Comparison of ENCODE assay signal across 8 cellular contexts in the genomic region with DNA sequence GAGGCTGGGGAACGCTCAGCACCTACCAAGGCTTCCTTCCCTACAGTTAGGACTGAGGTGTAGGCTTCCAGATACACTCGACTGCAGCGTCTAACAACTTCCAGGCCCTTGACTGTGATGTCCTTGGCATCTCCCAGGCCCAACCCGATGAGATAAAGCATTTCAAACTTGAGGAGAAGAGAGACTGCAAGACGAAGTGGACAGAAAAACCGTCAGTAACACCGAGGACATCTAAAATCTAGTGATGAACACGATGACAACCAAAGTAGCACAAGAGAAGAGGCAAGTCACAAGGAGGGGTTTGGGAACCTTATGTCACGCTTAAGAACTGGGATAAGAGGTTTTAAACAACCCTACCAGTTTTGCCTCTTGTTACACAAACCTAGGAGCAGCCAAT. TPM values are rescaled to one million over a fixed set of nuclear protein-coding genes. Genes with fewer than 3 reads are reported as not detected.
DNase-seq lines count a peak whose midpoint lies in the region; ATAC-seq, FAIRE-seq and TF ChIP-seq lines count a peak whose summit lies in the region.

No MANE protein-coding gene starts in this region.

- peaks cover 87% of the 10 kb centered on the region for H3K4me1 Mint-ChIP-seq in CD8-positive, alpha-beta T cell (ENCODE audit: low read depth)

- H3K79me2 ChIP-seq in neural cell (replicated peaks; ENCODE audit: insufficient read depth, low read length): peaks cover 19% of the 10 kb centered on the region

- intact Hi-C loops in CD8-positive, alpha-beta T cell (cut with DNase I, micrococcal nuclease): loop anchor here (1.0 to 10.0 kb wide), 10 partner anchors 20 to 673 kb away; partner anchors contain the start of genes CDC14A (in 1 of the 2) and SLC30A7 (in 1 of the 2)
- intact Hi-C loops in esophagus muscularis mucosa (cut with DNase I): loop anchor here (5.0 kb wide), 1 partner anchor 212 kb away; the partner anchor contains the start of gene S1PR1

- H3K36me3 Mint-ChIP-seq in CD8-positive, alpha-beta T cell: peaks cover 48% of the 10 kb centered on the region

- no peaks in the 10 kb centered on the region for H3K27me3 ChIP-seq in CD8-positive, alpha-beta T cell (ENCODE audit: insufficient read depth, low read length)
- H3K27me3 ChIP-seq in esophagus muscularis mucosa (no peaks in the 10 kb centered on the region), neural cell (ENCODE audit: insufficient read depth, low read depth, low read length) (no peaks in the 10 kb centered on the region)

- peak in 5 of 7 experiments; percentile 6 to 62 (median 19) for DNase-seq in CD8-positive, alpha-beta T cell
- DNase-seq in activated CD4-positive, alpha-beta T cell treated with anti-CD3 and anti-CD28 coated beads for 48 hours: peak; percentile 16
- no peak for DNase-seq in esophagus muscularis mucosa (ENCODE audit: extremely low spot score)
- no peak for DNase-seq in D721Med (ENCODE audit: insufficient read length, low spot score)
- DNase-seq in epidermal melanocyte (ENCODE audit: insufficient read length, low spot score): no peak

- TF ChIP-seq RAD21 in neural cell (conservative IDR thresholded peaks at IDR 0.05): no peak

- H3K9ac ChIP-seq in neural cell (ENCODE audit: low read length): peak overlapping the region; percentile 75

- H3K4me2 ChIP-seq in neural cell (ENCODE audit: low read length): peak overlapping the region; percentile 76

- peak overlapping the region; percentile 75 for H3K4me3 ChIP-seq in CD8-positive, alpha-beta T cell (ENCODE audit: low read depth, low read length)
- H3K4me3 ChIP-seq in esophagus muscularis mucosa (peak overlapping the region; percentile 69 to 84 (median 72)), neural cell (ENCODE audit: low read length) (peak overlapping the region; percentile 77)

- TF ChIP-seq CTCF in CD8-positive, alpha-beta T cell (IDR thresholded peaks at IDR 0.05): no peak
- no peak for TF ChIP-seq CTCF in esophagus muscularis mucosa (IDR thresholded peaks at IDR 0.05)
- no peak for TF ChIP-seq CTCF in neural cell (IDR thresholded peaks at IDR 0.05; ENCODE audit: poor library complexity, severe bottlenecking)
- no peak for TF ChIP-seq CTCF in D721Med (IDR thresholded peaks at IDR 0.05; ENCODE audit: insufficient read depth, missing control alignments)

- H4K20me1 ChIP-seq in neural cell (ENCODE audit: insufficient read depth): no peaks in the 10 kb centered on the region

- H2AFZ ChIP-seq in neural cell (ENCODE audit: low read depth, low read length): peak overlapping the region; percentile 67

- FAIRE-seq in D721Med (lab: Jason Lieb, UNC): no peak

- H3F3A ChIP-seq in neural cell (ENCODE audit: insufficient read depth, low read length, poor library complexity, severe bottlenecking): no peaks in the 10 kb centered on the region

- peak overlapping the region; percentile 98 for H3K27ac Mint-ChIP-seq in CD8-positive, alpha-beta T cell

- H3K4me1 ChIP-seq in CD8-positive, alpha-beta T cell (ENCODE audit: insufficient read depth, low read length): peaks cover 52% of the 10 kb centered on the region
- H3K4me1 ChIP-seq in esophagus muscularis mucosa: peaks cover 13 to 27% (median 22%) of the 10 kb centered on the region in 4 donors

- peak; percentile 34 for ATAC-seq in CD8-positive, alpha-beta T cell
- ATAC-seq in GM21360 (IDR thresholded peaks at IDR 0.05; ENCODE audit: unreplicated experiment) (peak; percentile 34), HG03521 (IDR thresholded peaks at IDR 0.05; ENCODE audit: unreplicated experiment) (peak; percentile 22)

- peak overlapping the region; percentile 90 for H3K4me3 Mint-ChIP-seq in CD8-positive, alpha-beta T cell

- no peaks in the 10 kb centered on the region for H3K27me3 Mint-ChIP-seq in CD8-positive, alpha-beta T cell (ENCODE audit: low read depth)

- CTCF ChIA-PET in CD8-positive, alpha-beta T cell (lab: Charles Lee): interaction anchor here (0.6 to 2.3 kb wide), 8 partner anchors 9 to 423 kb away, joined by 3 to 9 read pairs (median 4); no protein-coding TSS in a partner anchor

- peak overlapping the region; percentile 71 for H3K27ac ChIP-seq in CD8-positive, alpha-beta T cell (ENCODE audit: low read depth, low read length)
- H3K27ac ChIP-seq in esophagus muscularis mucosa (replicated peaks in 1 of 4) (peak overlapping the region; percentile 80 to 88 (median 86)), neural cell (ENCODE audit: low read length) (peak overlapping the region; percentile 66)

- H3K9me2 ChIP-seq in neural cell (ENCODE audit: insufficient read depth, low read length): no peaks in the 10 kb centered on the region

- no peaks in the 10 kb centered on the region for H3K36me3 ChIP-seq in CD8-positive, alpha-beta T cell (ENCODE audit: insufficient read depth, low read length)
- H3K36me3 ChIP-seq in esophagus muscularis mucosa (peaks cover 0 to 15% (median 0%) of the 10 kb centered on the region in 4 donors), neural cell (ENCODE audit: insufficient read depth, low read length) (no peaks in the 10 kb centered on the region)

- no peaks in the 10 kb centered on the region for H3K9me3 Mint-ChIP-seq in CD8-positive, alpha-beta T cell

- no peaks in the 10 kb centered on the region for H3K9me3 ChIP-seq in CD8-positive, alpha-beta T cell (ENCODE audit: low read length)
- H3K9me3 ChIP-seq in esophagus muscularis mucosa: no peaks in the 10 kb centered on the region
- no peaks in the 10 kb centered on the region for H3K9me3 ChIP-seq in neural cell (ENCODE audit: low read length)

- TF ChIP-seq POLR2A in esophagus muscularis mucosa (IDR thresholded peaks at IDR 0.05; ENCODE audit: low read depth): no peak

- POLR2A ChIA-PET in CD8-positive, alpha-beta T cell (lab: Charles Lee): interaction anchor here (0.6 to 1.8 kb wide), 6 partner anchors 12 to 214 kb away, joined by 3 to 7 read pairs (median 3); no protein-coding TSS in a partner anchor

- TF ChIP-seq EP300 in esophagus muscularis mucosa (IDR thresholded peaks at IDR 0.05) (no peak), neural cell (conservative IDR thresholded peaks at IDR 0.05; ENCODE audit: poor library complexity, severe bottlenecking) (no peak)

- 2% methylated on average over 9 of the region's 9 CpGs for WGBS in esophagus muscularis mucosa

TF ChIP-seq in neural cell, 6 proteins besides CTCF, POLR2A, EP300 and RAD21:
- TF ChIP-seq POLR2AphosphoS5 (IDR thresholded peaks at IDR 0.05) (no peak), TAF1 (IDR thresholded peaks at IDR 0.05; ENCODE audit: low read depth) (no peak), EZH2 (IDR thresholded peaks at IDR 0.05; ENCODE audit: borderline replicate concordance, insufficient read depth, low read length, poor library complexity, severe bottlenecking) (no peak), SMC3 (conservative IDR thresholded peaks at IDR 0.05; ENCODE audit: poor library complexity) (no peak), MXI1 (conservative IDR thresholded peaks at IDR 0.05; ENCODE audit: poor library complexity, severe bottlenecking) (no peak)
- TF ChIP-seq, protein P1, sequence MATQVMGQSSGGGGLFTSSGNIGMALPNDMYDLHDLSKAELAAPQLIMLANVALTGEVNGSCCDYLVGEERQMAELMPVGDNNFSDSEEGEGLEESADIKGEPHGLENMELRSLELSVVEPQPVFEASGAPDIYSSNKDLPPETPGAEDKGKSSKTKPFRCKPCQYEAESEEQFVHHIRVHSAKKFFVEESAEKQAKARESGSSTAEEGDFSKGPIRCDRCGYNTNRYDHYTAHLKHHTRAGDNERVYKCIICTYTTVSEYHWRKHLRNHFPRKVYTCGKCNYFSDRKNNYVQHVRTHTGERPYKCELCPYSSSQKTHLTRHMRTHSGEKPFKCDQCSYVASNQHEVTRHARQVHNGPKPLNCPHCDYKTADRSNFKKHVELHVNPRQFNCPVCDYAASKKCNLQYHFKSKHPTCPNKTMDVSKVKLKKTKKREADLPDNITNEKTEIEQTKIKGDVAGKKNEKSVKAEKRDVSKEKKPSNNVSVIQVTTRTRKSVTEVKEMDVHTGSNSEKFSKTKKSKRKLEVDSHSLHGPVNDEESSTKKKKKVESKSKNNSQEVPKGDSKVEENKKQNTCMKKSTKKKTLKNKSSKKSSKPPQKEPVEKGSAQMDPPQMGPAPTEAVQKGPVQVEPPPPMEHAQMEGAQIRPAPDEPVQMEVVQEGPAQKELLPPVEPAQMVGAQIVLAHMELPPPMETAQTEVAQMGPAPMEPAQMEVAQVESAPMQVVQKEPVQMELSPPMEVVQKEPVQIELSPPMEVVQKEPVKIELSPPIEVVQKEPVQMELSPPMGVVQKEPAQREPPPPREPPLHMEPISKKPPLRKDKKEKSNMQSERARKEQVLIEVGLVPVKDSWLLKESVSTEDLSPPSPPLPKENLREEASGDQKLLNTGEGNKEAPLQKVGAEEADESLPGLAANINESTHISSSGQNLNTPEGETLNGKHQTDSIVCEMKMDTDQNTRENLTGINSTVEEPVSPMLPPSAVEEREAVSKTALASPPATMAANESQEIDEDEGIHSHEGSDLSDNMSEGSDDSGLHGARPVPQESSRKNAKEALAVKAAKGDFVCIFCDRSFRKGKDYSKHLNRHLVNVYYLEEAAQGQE (IDR thresholded peaks at IDR 0.05; ENCODE audit: borderline replicate concordance): no peak
TF ChIP-seq in neural cell: peak in this region for 0.

RNA-seq across cellular contexts. Expression of gene DPH5, which starts 0.3 kb away (rescaled TPM):
- total RNA-seq in CD8-positive, alpha-beta T cell: 10 to 100 TPM; 32.1 to 40.7 TPM
- total RNA-seq in esophagus muscularis mucosa: 10 to 100 TPM; 12.5 to 18.1 (median 15.1) TPM
- 46.0 and 55.7 TPM in 2 replicates for polyA plus RNA-seq in neural cell
- 29.7 and 34.8 TPM in 2 replicates for polyA minus RNA-seq in neural cell

Comparison
In these comparisons a context has a peak if more than half of its experiments do, and no peak if none do; other contexts are left out.
1. DNase-seq: peak in CD8-positive, alpha-beta T cell (5 of 7) and activated CD4-positive, alpha-beta T cell treated with anti-CD3 and anti-CD28 coated beads for 48 hours (single experiment); none in esophagus muscularis mucosa (single experiment), D721Med (single experiment) and epidermal melanocyte (single experiment).
2. Peak in every context shown above with its lines, with median percentiles within 50 percentile points of each other: ATAC-seq, H3K27ac ChIP-seq and H3K4me3 ChIP-seq.